In genomic region chr9:137204731-137205125, GRCh38 we compare ENCODE assay signal across 8 cellular contexts. TPM values are rescaled to one million over a fixed set of nuclear protein-coding genes. Genes with fewer than 3 reads are reported as not detected.
DNase-seq lines count a peak whose midpoint lies in the region; ATAC-seq, FAIRE-seq and TF ChIP-seq lines count a peak whose summit lies in the region.

No MANE protein-coding gene starts in this region.

- TF ChIP-seq EP300 in suprapubic skin (IDR thresholded peaks at IDR 0.05) = no peak

- no peak for ATAC-seq in activated naive CD8-positive, alpha-beta T cell treated with anti-CD3 and anti-CD28 coated beads, Interleukin-2, amount 50 U/mL, for 24 hours
- ATAC-seq in left lung (no peak), GM18861 (IDR thresholded peaks at IDR 0.05; ENCODE audit: unreplicated experiment) (no peak)

- no peak for DNase-seq in T-helper 2 cell treated with Interferon-gamma antibody and Interleukin-4, amounts not matched to agents 5 μg/mL and 100 μg/mL, for 36 hours (ENCODE audit: low spot score)
- DNase-seq in T-helper 2 cell = no peak
- no peak for DNase-seq in activated naive CD8-positive, alpha-beta T cell treated with anti-CD3 and anti-CD28 coated beads, Interleukin-2, amount 50 U/mL, for 24 hours
- DNase-seq in left lung = no peak
- DNase-seq in suprapubic skin (ENCODE audit: low spot score in 2 of 2) = no peak
- no peak for DNase-seq in urothelium cell line (ENCODE audit: low spot score)
- no peak for DNase-seq in iPS-NIHi7 (ENCODE audit: extremely low spot score)

- 22% methylated on average over 4 of the region's 21 CpGs for WGBS in suprapubic skin

- H3K9me3 ChIP-seq in left lung (no peaks in the 10 kb centered on the region), suprapubic skin (no peaks in the 10 kb centered on the region)

- peak overlapping the region; percentile 96 to 99 for H3K4me3 ChIP-seq in left lung
- H3K4me3 ChIP-seq in suprapubic skin = peak overlapping the region; percentile 73

- H3K27me3 Mint-ChIP-seq in T-helper 2 cell treated with Interferon-gamma antibody and Interleukin-4, amounts not matched to agents 5 μg/mL and 100 μg/mL, for 36 hours (ENCODE audit: low read depth) = no peaks in the 10 kb centered on the region
- no peaks in the 10 kb centered on the region for H3K27me3 Mint-ChIP-seq in activated naive CD8-positive, alpha-beta T cell treated with anti-CD3 and anti-CD28 coated beads, Interleukin-2, amount 50 U/mL, for 24 hours

- H3K27ac ChIP-seq in left lung = peak overlapping the region in 1 of 2 donors; percentile 86
- H3K27ac ChIP-seq in suprapubic skin = no peak overlapping the region

- H3K4me3 Mint-ChIP-seq in T-helper 2 cell treated with Interferon-gamma antibody and Interleukin-4, amounts not matched to agents 5 μg/mL and 100 μg/mL, for 36 hours = peak overlapping the region; percentile 95
- H3K4me3 Mint-ChIP-seq in activated naive CD8-positive, alpha-beta T cell treated with anti-CD3 and anti-CD28 coated beads, Interleukin-2, amount 50 U/mL, for 24 hours = peak overlapping the region; percentile 90

- H3K36me3 Mint-ChIP-seq in T-helper 2 cell treated with Interferon-gamma antibody and Interleukin-4, amounts not matched to agents 5 μg/mL and 100 μg/mL, for 36 hours (ENCODE audit: low read depth) = peaks cover 12% of the 10 kb centered on the region
- peaks cover 15% of the 10 kb centered on the region for H3K36me3 Mint-ChIP-seq in activated naive CD8-positive, alpha-beta T cell treated with anti-CD3 and anti-CD28 coated beads, Interleukin-2, amount 50 U/mL, for 24 hours (ENCODE audit: low read depth)

- peak overlapping the region; percentile 93 for H3K27ac Mint-ChIP-seq in T-helper 2 cell treated with Interferon-gamma antibody and Interleukin-4, amounts not matched to agents 5 μg/mL and 100 μg/mL, for 36 hours
- peak overlapping the region; percentile 89 for H3K27ac Mint-ChIP-seq in activated naive CD8-positive, alpha-beta T cell treated with anti-CD3 and anti-CD28 coated beads, Interleukin-2, amount 50 U/mL, for 24 hours

- H3K4me1 Mint-ChIP-seq in T-helper 2 cell treated with Interferon-gamma antibody and Interleukin-4, amounts not matched to agents 5 μg/mL and 100 μg/mL, for 36 hours (ENCODE audit: low read depth) = peaks cover 29% of the 10 kb centered on the region
- H3K4me1 Mint-ChIP-seq in activated naive CD8-positive, alpha-beta T cell treated with anti-CD3 and anti-CD28 coated beads, Interleukin-2, amount 50 U/mL, for 24 hours = peaks cover 49% of the 10 kb centered on the region

- peaks cover 21 to 64% of the 10 kb centered on the region in 2 donors for H3K4me1 ChIP-seq in left lung
- peaks cover 55% of the 10 kb centered on the region for H3K4me1 ChIP-seq in suprapubic skin

- H3K27me3 ChIP-seq in left lung (peaks cover 0 to under 1% of the 10 kb centered on the region in 2 donors), suprapubic skin (no peaks in the 10 kb centered on the region)

- intact Hi-C loops in left lung (cut with DNase I) = no loop called here

- TF ChIP-seq POLR2A in suprapubic skin (IDR thresholded peaks at IDR 0.05) = no peak

- H3K36me3 ChIP-seq in left lung (peaks cover 0 to 15% of the 10 kb centered on the region in 2 donors), suprapubic skin (peaks cover 8% of the 10 kb centered on the region)

- no peak for FAIRE-seq in urothelium cell line (lab: Jason Lieb, UNC)

- TF ChIP-seq CTCF in left lung (IDR thresholded peaks at IDR 0.05) (no peak), suprapubic skin (IDR thresholded peaks at IDR 0.05) (no peak)

- H3K9me3 Mint-ChIP-seq in T-helper 2 cell treated with Interferon-gamma antibody and Interleukin-4, amounts not matched to agents 5 μg/mL and 100 μg/mL, for 36 hours = no peaks in the 10 kb centered on the region
- H3K9me3 Mint-ChIP-seq in activated naive CD8-positive, alpha-beta T cell treated with anti-CD3 and anti-CD28 coated beads, Interleukin-2, amount 50 U/mL, for 24 hours = no peaks in the 10 kb centered on the region

RNA-seq across cellular contexts. Expression of gene TMEM203, which starts 0.7 kb away (rescaled TPM):
- total RNA-seq in left lung (10 to 100 TPM; 30.6 to 31.7 TPM), suprapubic skin (10 to 100 TPM; 25.0 to 52.4 (median 40.8) TPM)

RNA-seq across cellular contexts. Expression of gene NDOR1, which starts 0.8 kb away (rescaled TPM):
- total RNA-seq in left lung (10 to 100 TPM; 16.5 to 19.5 TPM), suprapubic skin (10 to 100 TPM; 13.4 to 21.0 (median 20.6) TPM)

RNA-seq across cellular contexts. Expression of gene TPRN, which starts 4.2 kb away (rescaled TPM):
- total RNA-seq in left lung (10 to 100 TPM; 21.6 to 21.7 TPM), suprapubic skin (10 to 100 TPM; 12.6 to 23.6 (median 18.7) TPM)

RNA-seq across cellular contexts. Expression of gene SSNA1, which starts 16.3 kb away (rescaled TPM):
- 10 to 100 TPM; 59.1 to 68.0 TPM for total RNA-seq in left lung
- total RNA-seq in suprapubic skin = 10 to 100 TPM; 45.9 to 72.0 (median 71.1) TPM

RNA-seq across cellular contexts. Expression of gene ANAPC2, which starts 16.4 kb away (rescaled TPM):
- total RNA-seq in left lung = 10 to 100 TPM; 43.5 to 52.3 TPM
- 10 to 100 TPM; 24.8 to 99.8 (median 54.9) TPM for total RNA-seq in suprapubic skin
